8 cellular contexts compared by ENCODE assay signal in the genomic region with DNA sequence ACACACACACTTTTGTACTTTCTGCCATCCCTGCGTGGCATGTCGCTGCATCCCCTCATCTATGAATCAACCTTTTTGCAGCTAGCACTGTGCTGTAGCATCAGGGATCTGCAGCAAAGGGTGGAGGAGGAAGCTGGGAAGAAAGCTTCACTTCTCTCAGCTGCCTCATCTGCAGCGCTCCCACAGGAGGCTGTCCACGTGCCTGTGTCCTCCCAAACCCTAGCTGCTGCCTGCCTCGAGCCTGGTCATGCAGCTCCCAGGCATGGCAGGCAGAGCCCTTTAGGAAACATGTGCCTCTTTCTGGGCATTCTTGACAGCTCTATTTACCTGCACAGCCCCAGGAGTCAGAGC.
A peak's percentile ranks its signal among the peaks of the same experiment; 100 is the strongest.
DNase-seq lines count a peak whose midpoint lies in the region; ATAC-seq and TF ChIP-seq lines count a peak whose summit lies in the region.

No MANE protein-coding gene starts in this region.

- H3K4me3 ChIP-seq in SK-N-MC (peak overlapping the region; percentile 66; the same call in 1 of the 2 replicates), fibroblast of mammary gland (ENCODE audit: control insufficient read depth, low read depth, low read length) (no peak overlapping the region), WERI-Rb-1 (ENCODE audit: low read depth, low read length) (no peak overlapping the region)

- peak overlapping the region; percentile 61 for H3K4me3 Mint-ChIP-seq in osteocyte (ENCODE audit: unreplicated experiment)

- peaks cover 2% of the 10 kb centered on the region for H3K36me3 Mint-ChIP-seq in osteocyte (ENCODE audit: unreplicated experiment)

- no peaks in the 10 kb centered on the region for H3K9me3 Mint-ChIP-seq in osteocyte (ENCODE audit: unreplicated experiment)

- DNase-seq in EH (ENCODE audit: low read depth) (peak; percentile 85), SK-N-MC (ENCODE audit: low read depth, low spot score) (no peak), fibroblast of mammary gland (ENCODE audit: low read depth) (peak; percentile 75), osteocyte (ENCODE audit: extremely low spot score, unreplicated experiment) (no peak), COLO668 (lab: John Stamatoyannopoulos, UW; ENCODE audit: unreplicated experiment) (no peak), WERI-Rb-1 (no peak)
- DNase-seq in stimulated activated naive CD4-positive, alpha-beta T cell (lab: John Stamatoyannopoulos, UW) = no peak

- ATAC-seq in GM21360 (IDR thresholded peaks at IDR 0.05; ENCODE audit: unreplicated experiment) = no peak

- TF ChIP-seq CTCF in fibroblast of mammary gland (conservative IDR thresholded peaks at IDR 0.05; ENCODE audit: control insufficient read depth, insufficient read depth, low read depth, low read length) = no peak
- no peak for TF ChIP-seq CTCF in osteocyte (IDR thresholded peaks at IDR 0.05)
- no peak for TF ChIP-seq CTCF in WERI-Rb-1 (IDR thresholded peaks at IDR 0.05; ENCODE audit: low read depth, low read length)

- no peaks in the 10 kb centered on the region for H3K9me3 ChIP-seq in SK-N-MC (ENCODE audit: low read depth, low read length)
- no peaks in the 10 kb centered on the region for H3K9me3 ChIP-seq in WERI-Rb-1 (ENCODE audit: severe bottlenecking)

- H3K27me3 ChIP-seq in WERI-Rb-1 (ENCODE audit: insufficient read depth, low read depth, severe bottlenecking) = no peaks in the 10 kb centered on the region

- peaks cover 71% of the 10 kb centered on the region for H3K4me1 Mint-ChIP-seq in osteocyte (ENCODE audit: unreplicated experiment)

- peak overlapping the region; percentile 71 for H3K9ac ChIP-seq in SK-N-MC (ENCODE audit: insufficient read length)

- no peaks in the 10 kb centered on the region for H3K27me3 Mint-ChIP-seq in osteocyte (ENCODE audit: unreplicated experiment)

- H3K27ac Mint-ChIP-seq in osteocyte (ENCODE audit: unreplicated experiment) = peak overlapping the region; percentile 92

- H3K27ac ChIP-seq in SK-N-MC = peak overlapping the region; percentile 96
- no peak overlapping the region for H3K27ac ChIP-seq in WERI-Rb-1

- H3K36me3 ChIP-seq in SK-N-MC (ENCODE audit: insufficient read depth, low read length) (no peaks in the 10 kb centered on the region), WERI-Rb-1 (no peaks in the 10 kb centered on the region)

Comparison
In these comparisons a context has a peak if more than half of its experiments do, and no peak if none do; other contexts are left out.
1. DNase-seq: peak in EH (single experiment) and fibroblast of mammary gland (single experiment); none in SK-N-MC (single experiment), osteocyte (single experiment), COLO668 (single experiment), WERI-Rb-1 (single experiment) and stimulated activated naive CD4-positive, alpha-beta T cell (0 of 6).